In genomic region chr5:149827086-149827485, GRCh38 we compare ENCODE assay signal across 16 cellular contexts.
DNase-seq lines count a peak whose midpoint lies in the region; ATAC-seq and TF ChIP-seq lines count a peak whose summit lies in the region.
"Had no signal": no experiment of that assay in that cellular context is flagged by ENCODE, and none has a peak within 500 bp of the region (broad histone marks: within the 10 kb centered on the region; RNA-seq: fewer than 3 reads in every experiment).

No MANE protein-coding gene starts in this region.

- no peaks in the 10 kb centered on the region for H3K9me3 Mint-ChIP-seq in CD4-positive, CD25-positive, alpha-beta regulatory T cell
- no peaks in the 10 kb centered on the region for H3K9me3 Mint-ChIP-seq in nephron
- no peaks in the 10 kb centered on the region for H3K9me3 Mint-ChIP-seq in stimulated activated effector memory CD8-positive, alpha-beta T cell treated with anti-CD3 and anti-CD28 coated beads, Interleukin-12 subunit alpha, Interleukin-12 subunit beta, amount 100 ng/mL, for 72 hours
- H3K9me3 Mint-ChIP-seq: CD8-positive, alpha-beta memory T cell had no signal

- no peak for TF ChIP-seq POLR2A in suprapubic skin (IDR thresholded peaks at IDR 0.05)

- peak overlapping the region in 2 of 3 donors; percentile 28 to 55 for H3K27ac Mint-ChIP-seq in CD4-positive, CD25-positive, alpha-beta regulatory T cell
- H3K27ac Mint-ChIP-seq in nephron = peak overlapping the region in 2 of 3 experiments; percentile 24 to 31
- peak overlapping the region; percentile 45 for H3K27ac Mint-ChIP-seq in stimulated activated effector memory CD8-positive, alpha-beta T cell treated with anti-CD3 and anti-CD28 coated beads, Interleukin-12 subunit alpha, Interleukin-12 subunit beta, amount 100 ng/mL, for 72 hours

- no peaks in the 10 kb centered on the region for H3K27me3 ChIP-seq in CD4-positive, CD25-positive, alpha-beta regulatory T cell (ENCODE audit: control insufficient read depth, insufficient read depth, low read length)
- no peaks in the 10 kb centered on the region for H3K27me3 ChIP-seq in suprapubic skin
- H3K27me3 ChIP-seq: MG63 had no signal

- CTCF ChIA-PET in RWPE1 (lab: Yijun Ruan, JAX) = interaction anchor here (0.6 to 12.9 kb wide), 5 partner anchors 12 to 192 kb away, joined by 4 to 130 read pairs (median 7); no protein-coding TSS in a partner anchor

- no peaks in the 10 kb centered on the region for H3K36me3 ChIP-seq in CD4-positive, CD25-positive, alpha-beta regulatory T cell (ENCODE audit: control insufficient read depth, insufficient read depth, low read length)
- H3K36me3 ChIP-seq in suprapubic skin = peaks cover 15% of the 10 kb centered on the region
- H3K36me3 ChIP-seq: MG63 had no signal

- no peak overlapping the region for H3K27ac ChIP-seq in CD4-positive, CD25-positive, alpha-beta regulatory T cell (ENCODE audit: insufficient read depth, low read length, poor library complexity, severe bottlenecking)
- H3K27ac ChIP-seq in RWPE1 (peak overlapping the region; percentile 25; the same call in 1 of the 2 replicates), suprapubic skin (no peak overlapping the region)
- H3K27ac ChIP-seq: HL-60, KMS-11, PC-9 had no signal

- TF ChIP-seq CTCF in RWPE1 (conservative IDR thresholded peaks at IDR 0.05; ENCODE audit: low read depth) = no peak
- TF ChIP-seq CTCF in nephron (IDR thresholded peaks at IDR 0.05; ENCODE audit: unreplicated experiment in 3 of 3) = no peak
- TF ChIP-seq CTCF in suprapubic skin (IDR thresholded peaks at IDR 0.05) = no peak

- TF ChIP-seq EP300 in suprapubic skin (IDR thresholded peaks at IDR 0.05) = no peak

- H3K4me3 ChIP-seq in CD4-positive, CD25-positive, alpha-beta regulatory T cell (ENCODE audit: low read depth, low read length) = no peak overlapping the region
- no peak overlapping the region for H3K4me3 ChIP-seq in suprapubic skin
- H3K4me3 ChIP-seq: MG63, PC-9 had no signal

- no peaks in the 10 kb centered on the region for H3K27me3 Mint-ChIP-seq in CD4-positive, CD25-positive, alpha-beta regulatory T cell
- no peaks in the 10 kb centered on the region for H3K27me3 Mint-ChIP-seq in nephron (ENCODE audit: low read depth)
- H3K27me3 Mint-ChIP-seq: CD8-positive, alpha-beta memory T cell had no signal

- POLR2A ChIA-PET in RWPE1 (lab: Yijun Ruan, JAX; ENCODE audit: low non-redundant PET) = no interaction called here

- intact Hi-C loops in posterior vena cava (cut with DNase I) = loop anchor here in 1 of 2 donors (5.0 kb wide), 3 partner anchors 95 to 190 kb away; partner anchors contain the start of gene PPARGC1B

- H3K36me3 Mint-ChIP-seq in CD4-positive, CD25-positive, alpha-beta regulatory T cell = no peaks in the 10 kb centered on the region
- no peaks in the 10 kb centered on the region for H3K36me3 Mint-ChIP-seq in nephron (ENCODE audit: low read depth)
- H3K36me3 Mint-ChIP-seq in stimulated activated effector memory CD8-positive, alpha-beta T cell treated with anti-CD3 and anti-CD28 coated beads, Interleukin-12 subunit alpha, Interleukin-12 subunit beta, amount 100 ng/mL, for 72 hours = no peaks in the 10 kb centered on the region

- H3K4me3 Mint-ChIP-seq in CD4-positive, CD25-positive, alpha-beta regulatory T cell = no peak overlapping the region
- H3K4me3 Mint-ChIP-seq in nephron = no peak overlapping the region
- H3K4me3 Mint-ChIP-seq in stimulated activated effector memory CD8-positive, alpha-beta T cell treated with anti-CD3 and anti-CD28 coated beads, Interleukin-12 subunit alpha, Interleukin-12 subunit beta, amount 100 ng/mL, for 72 hours = no peak overlapping the region
- H3K4me3 Mint-ChIP-seq: CD8-positive, alpha-beta memory T cell had no signal

- no peak for DNase-seq in CD4-positive, CD25-positive, alpha-beta regulatory T cell
- DNase-seq in RWPE1 (ENCODE audit: low spot score) (no peak), suprapubic skin (ENCODE audit: low spot score in 2 of 2) (no peak), posterior vena cava (ENCODE audit: low spot score) (no peak), DMS114 treated with DMSO at 0.1 percent for 48 hours (lab: John Stamatoyannopoulos, UW; ENCODE audit: unreplicated experiment) (no peak)
- DNase-seq in stimulated activated effector memory CD8-positive, alpha-beta T cell treated with anti-CD3 and anti-CD28 coated beads, Interleukin-12 subunit alpha, Interleukin-12 subunit beta, amount 100 ng/mL, for 72 hours (ENCODE audit: low spot score in 2 of 2) = no peak
- DNase-seq: CD8-positive, alpha-beta memory T cell; GOT3; MG63; NCI-H1092 treated with DMSO at 0.1 percent for 48 hours; NCI-H1694 treated with DMSO at 0.1 percent for 48 hours; NCI-H748 treated with DMSO at 0.1 percent for 48 hours; PC-9 had no signal

- 91% methylated on average over 5 of the region's 5 CpGs for WGBS in suprapubic skin

- no peaks in the 10 kb centered on the region for H3K9me3 ChIP-seq in CD4-positive, CD25-positive, alpha-beta regulatory T cell (ENCODE audit: control insufficient read depth in 2 of 2, low read length in 2 of 2)
- no peaks in the 10 kb centered on the region for H3K9me3 ChIP-seq in suprapubic skin
- H3K9me3 ChIP-seq: MG63 had no signal

- no peak for ATAC-seq in CD4-positive, CD25-positive, alpha-beta regulatory T cell (ENCODE audit: low read depth in 2 of 2)
- no peak for ATAC-seq in stimulated activated effector memory CD8-positive, alpha-beta T cell treated with anti-CD3 and anti-CD28 coated beads, Interleukin-12 subunit alpha, Interleukin-12 subunit beta, amount 100 ng/mL, for 72 hours

- H3K4me1 Mint-ChIP-seq in CD4-positive, CD25-positive, alpha-beta regulatory T cell = peaks cover 0 to 2% (median 0%) of the 10 kb centered on the region in 4 donors
- peaks cover 39% of the 10 kb centered on the region for H3K4me1 Mint-ChIP-seq in nephron
- no peaks in the 10 kb centered on the region for H3K4me1 Mint-ChIP-seq in stimulated activated effector memory CD8-positive, alpha-beta T cell treated with anti-CD3 and anti-CD28 coated beads, Interleukin-12 subunit alpha, Interleukin-12 subunit beta, amount 100 ng/mL, for 72 hours

- H3K4me1 ChIP-seq in CD4-positive, CD25-positive, alpha-beta regulatory T cell (ENCODE audit: control insufficient read depth, insufficient read depth, low read length, poor library complexity, severe bottlenecking) = no peaks in the 10 kb centered on the region
- H3K4me1 ChIP-seq in suprapubic skin = peaks cover 12% of the 10 kb centered on the region
